Comparison of ENCODE assay signal across 8 cellular contexts in genomic region chr3:14651440-14652251, GRCh38. TPM values are rescaled to one million over a fixed set of nuclear protein-coding genes. Genes with fewer than 3 reads are reported as not detected.
DNase-seq lines count a peak whose midpoint lies in the region; ATAC-seq lines count a peak whose summit lies in the region.

Gene CCDC174, plus strand, starts transcription at chr3:14651762. Its CDS starts 75 bp downstream, at chr3:14651837.

- H3K9me3 Mint-ChIP-seq in CD8-positive, alpha-beta memory T cell, result peaks cover 0 to 5% (median 0%) of the 10 kb centered on the region in 5 donors

- no peaks in the 10 kb centered on the region for H3K27me3 Mint-ChIP-seq in CD8-positive, alpha-beta memory T cell

- peaks cover 33% of the 10 kb centered on the region for H3K4me1 ChIP-seq in CD8-positive, alpha-beta memory T cell (ENCODE audit: insufficient read depth, low read length)

- peak; percentile 87 to 97 (median 96) for DNase-seq in CD8-positive, alpha-beta memory T cell
- DNase-seq in HS-5 (ENCODE audit: low read depth) (peak; percentile 97), lung microvascular endothelial cell (ENCODE audit: low read depth in 2 of 2) (peak; percentile 99)
- DNase-seq in NK-92 treated with Interleukin-12 subunit alpha and Interleukin-12 subunit beta, amount 100 ng/mL, for 24 hours (lab: John Stamatoyannopoulos, UW), result peak; percentile 80
- peak; percentile 95 for DNase-seq in activated CD8-positive, alpha-beta memory T cell treated with anti-CD3 and anti-CD28 coated beads for 24 hours
- DNase-seq in effector CD8-positive, alpha-beta T cell (lab: John Stamatoyannopoulos, UW), result peak; percentile 92
- peak; percentile 77 to 92 (median 91) for DNase-seq in stimulated activated CD4-positive, alpha-beta T cell treated with anti-CD3 and anti-CD28 coated beads, TNF-alpha, amount 100 ng/mL, for 48 hours (ENCODE audit: low read depth in 3 of 3)

- peak; percentile 96 for ATAC-seq in GM19468 (IDR thresholded peaks at IDR 0.05; ENCODE audit: extremely low read depth, unreplicated experiment)

- POLR2A ChIA-PET in CD8-positive, alpha-beta memory T cell (lab: Charles Lee), result interaction anchor here (0.6 to 2.2 kb wide), 14 partner anchors 248 to 1988 kb away, joined by 3 to 30 read pairs (median 6); partner anchors contain the start of genes CHCHD4, LSM3, MRPS25 and NR2C2

- peaks cover 39 to 64% (median 52%) of the 10 kb centered on the region in 3 donors for H3K4me1 Mint-ChIP-seq in CD8-positive, alpha-beta memory T cell

- H3K4me3 ChIP-seq in CD8-positive, alpha-beta memory T cell (ENCODE audit: low read length), result peak within 1 kb of the TSS; percentile 82

- H3K27ac Mint-ChIP-seq in CD8-positive, alpha-beta memory T cell, result peak within 1 kb of the TSS; percentile 64 to 100 (median 99)

- CTCF ChIA-PET in CD8-positive, alpha-beta memory T cell (lab: Charles Lee), result interaction anchor here (0.9 to 1.9 kb wide), 7 partner anchors 8 to 755 kb away, joined by 3 to 6 read pairs (median 4); partner anchors contain the start of genes CHCHD4 and TMEM43

- H3K9me3 ChIP-seq in CD8-positive, alpha-beta memory T cell (ENCODE audit: low read length), result no peaks in the 10 kb centered on the region

- H3K36me3 ChIP-seq in CD8-positive, alpha-beta memory T cell (ENCODE audit: insufficient read depth, low read length), result peaks cover 14% of the 10 kb centered on the region

- no peaks in the 10 kb centered on the region for H3K27me3 ChIP-seq in CD8-positive, alpha-beta memory T cell (ENCODE audit: insufficient read depth, low read length, poor library complexity, severe bottlenecking)

- H3K27ac ChIP-seq in CD8-positive, alpha-beta memory T cell (ENCODE audit: low read depth, low read length), result peak within 1 kb of the TSS; percentile 97

- H3K36me3 Mint-ChIP-seq in CD8-positive, alpha-beta memory T cell, result peaks cover 5 to 36% (median 13%) of the 10 kb centered on the region in 3 donors

- peak within 1 kb of the TSS; percentile 80 to 98 (median 94) for H3K4me3 Mint-ChIP-seq in CD8-positive, alpha-beta memory T cell

RNA-seq across cellular contexts. Expression of gene CCDC174, which starts in this region (rescaled TPM):
- total RNA-seq in CD8-positive, alpha-beta memory T cell, result 10 to 100 TPM; 16.8 to 18.2 TPM
- 34.6 TPM for polyA plus RNA-seq in CD8-positive, alpha-beta memory T cell
- 3.7 and 5.4 TPM in 2 replicates for total RNA-seq in lung microvascular endothelial cell

Comparison
In these comparisons a context has a peak if more than half of its experiments do, and no peak if none do; other contexts are left out.
1. Peak in every context shown above with its lines: DNase-seq, ATAC-seq, H3K4me3 ChIP-seq and H3K27ac ChIP-seq.